ENCODE assay signal across 19 cellular contexts in the genomic region with DNA sequence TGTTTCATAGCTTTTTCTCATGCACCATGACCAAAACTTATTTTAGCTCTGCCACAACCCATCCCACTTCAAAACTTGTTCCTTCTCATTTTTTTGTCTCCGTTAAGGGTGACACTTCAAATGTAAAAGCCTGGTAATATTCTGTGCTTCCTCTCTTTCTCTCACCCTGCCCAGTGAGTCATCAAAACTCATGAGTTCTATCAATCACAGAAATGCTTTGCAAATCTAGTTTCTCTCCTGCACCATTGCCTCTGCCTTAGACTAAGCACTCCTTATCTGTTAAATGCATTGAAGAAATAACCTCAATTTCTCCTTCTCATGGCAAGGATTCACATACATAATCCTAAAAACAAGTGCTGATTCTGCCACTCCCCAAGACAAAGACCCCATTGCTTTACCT.
DNase-seq lines count a peak whose midpoint lies in the region; ATAC-seq and TF ChIP-seq lines count a peak whose summit lies in the region.
"Had no signal": no experiment of that assay in that cellular context is flagged by ENCODE, and none has a peak within 500 bp of the region (broad histone marks: within the 10 kb centered on the region; RNA-seq: fewer than 3 reads in every experiment).

No MANE protein-coding gene starts in this region.

- H3K79me2 ChIP-seq in mammary epithelial cell (ENCODE audit: insufficient read depth, low read length) (no peaks in the 10 kb centered on the region), smooth muscle cell (ENCODE audit: low read depth) (no peaks in the 10 kb centered on the region)

- WGBS in mammary epithelial cell (ENCODE audit: low coverage, missing lambda C conversion rate) = 100% methylated on average over 1 of the region's 1 CpG
- 39% methylated on average over 1 of the region's 1 CpG for WGBS in smooth muscle cell (ENCODE audit: low lambda C conversion rate)

- no peak overlapping the region for H3K27ac Mint-ChIP-seq in MCF 10A (ENCODE audit: low read depth, unreplicated experiment)
- H3K27ac Mint-ChIP-seq: CD8-positive, alpha-beta memory T cell had no signal

- DNase-seq in mammary epithelial cell (peak; percentile 7), MCF 10A (ENCODE audit: unreplicated experiment) (no peak), RKO (ENCODE audit: low spot score) (peak; percentile 9), foreskin keratinocyte (peak in 1 of 2 donors; percentile 54), smooth muscle cell (lab: John Stamatoyannopoulos, UW; ENCODE audit: unreplicated experiment) (no peak), SIG-M5 treated with dmso at 0.1 percent for 504 hours (lab: John Stamatoyannopoulos, UW; ENCODE audit: unreplicated experiment) (no peak), SKM-1 treated with dmso at 0.1 percent for 144 hours (lab: John Stamatoyannopoulos, UW; ENCODE audit: unreplicated experiment) (no peak)
- no peak for DNase-seq in activated T-cell treated with anti-CD3 and anti-CD28 coated beads, Interleukin-2, amount 50 U/mL, for 48 hours
- DNase-seq: CD8-positive, alpha-beta memory T cell; DND-41; GOT3; KBM-7; NCI-H1105; NCI-H187; NCI-H69 had no signal

- in situ Hi-C loops in mammary epithelial cell (cut with MboI; ENCODE audit: low sequenced_read_pairs in 2 of 2) = no loop called here

- no peak overlapping the region for H3K4me3 ChIP-seq in mammary epithelial cell (replicated peaks in 1 of 3; ENCODE audit: insufficient read depth in 1 of 3, low read depth in 2 of 3, low read length in 3 of 3)
- H3K4me3 ChIP-seq in smooth muscle cell = no peak overlapping the region
- H3K4me3 ChIP-seq: A549; BLaER1 treated with 17β-estradiol and CSF1 and Interleukin-3, amounts not matched to agents 10 nM and 100 nM; SK-N-MC had no signal

- CTCF ChIA-PET in mammary epithelial cell (lab: Charles Lee; ENCODE audit: low non-redundant PET) (no interaction called here), MCF 10A (lab: Yijun Ruan, JAX) (interaction anchor here (0.6 to 2.3 kb wide), 4 partner anchors 9 to 517 kb away, joined by 3 to 12 read pairs (median 6); no protein-coding TSS in a partner anchor)

- no peak overlapping the region for H3K4me3 Mint-ChIP-seq in MCF 10A (ENCODE audit: unreplicated experiment)
- H3K4me3 Mint-ChIP-seq: CD8-positive, alpha-beta memory T cell had no signal

- H3K4me1 ChIP-seq in mammary epithelial cell (ENCODE audit: insufficient read depth, low read length) (no peaks in the 10 kb centered on the region), foreskin keratinocyte (peaks cover 37% of the 10 kb centered on the region), smooth muscle cell (ENCODE audit: low read depth) (peaks cover 8% of the 10 kb centered on the region)
- H3K4me1 ChIP-seq: A549 had no signal

- no peaks in the 10 kb centered on the region for H3K9me3 Mint-ChIP-seq in MCF 10A (ENCODE audit: unreplicated experiment)

- intact Hi-C loops in mammary epithelial cell (cut with micrococcal nuclease) (no loop called here), MCF 10A (cut with micrococcal nuclease) (no loop called here)

- peaks cover 14% of the 10 kb centered on the region for H3K4me1 Mint-ChIP-seq in MCF 10A (ENCODE audit: insufficient read depth, unreplicated experiment)
- H3K4me1 Mint-ChIP-seq: CD8-positive, alpha-beta memory T cell had no signal

- H3K27me3 ChIP-seq in mammary epithelial cell (ENCODE audit: insufficient read depth, low read length) = no peaks in the 10 kb centered on the region
- H3K27me3 ChIP-seq in foreskin keratinocyte = no peaks in the 10 kb centered on the region
- H3K27me3 ChIP-seq in smooth muscle cell (ENCODE audit: low read depth) = no peaks in the 10 kb centered on the region
- H3K27me3 ChIP-seq: BLaER1 treated with 17β-estradiol and CSF1 and Interleukin-3, amounts not matched to agents 10 nM and 100 nM had no signal

- no peaks in the 10 kb centered on the region for H3F3A ChIP-seq in smooth muscle cell (ENCODE audit: low read depth)

- peak; percentile 53 for ATAC-seq in foreskin keratinocyte
- ATAC-seq: A549, Right ventricle myocardium inferior had no signal

- no peaks in the 10 kb centered on the region for H4K20me1 ChIP-seq in mammary epithelial cell (ENCODE audit: insufficient read depth, low read length)
- no peaks in the 10 kb centered on the region for H4K20me1 ChIP-seq in smooth muscle cell (ENCODE audit: low read depth)
- H4K20me1 ChIP-seq: BLaER1 treated with 17β-estradiol and CSF1 and Interleukin-3, amounts not matched to agents 10 nM and 100 nM had no signal

- H3K36me3 ChIP-seq in mammary epithelial cell (ENCODE audit: insufficient read depth, low read length) (no peaks in the 10 kb centered on the region), smooth muscle cell (ENCODE audit: low read depth) (no peaks in the 10 kb centered on the region)
- H3K36me3 ChIP-seq: BLaER1 treated with 17β-estradiol and CSF1 and Interleukin-3, amounts not matched to agents 10 nM and 100 nM had no signal

- POLR2A ChIA-PET in MCF 10A (lab: Yijun Ruan, JAX) = no interaction called here

- TF ChIP-seq CTCF in mammary epithelial cell (conservative IDR thresholded peaks at IDR 0.05 in 1 of 2, IDR thresholded peaks at IDR 0.05 in 1 of 2; ENCODE audit: extremely low read depth in 1 of 2, insufficient read depth in 1 of 2, low read depth in 1 of 2, low read length in 2 of 2) = no peak
- TF ChIP-seq CTCF in MCF 10A (IDR thresholded peaks at IDR 0.05; ENCODE audit: unreplicated experiment) = no peak
- TF ChIP-seq CTCF in foreskin keratinocyte (conservative IDR thresholded peaks at IDR 0.05) = no peak
- no peak for TF ChIP-seq CTCF in smooth muscle cell (IDR thresholded peaks at IDR 0.05; ENCODE audit: borderline replicate concordance, insufficient read depth, poor library complexity, severe bottlenecking)

- H2AFZ ChIP-seq in mammary epithelial cell (ENCODE audit: low read depth, low read length) = no peak overlapping the region
- H2AFZ ChIP-seq in smooth muscle cell (ENCODE audit: low read depth) = no peak overlapping the region

- no peak overlapping the region for H3K27ac ChIP-seq in mammary epithelial cell (ENCODE audit: insufficient read depth, low read depth, low read length)
- H3K27ac ChIP-seq in foreskin keratinocyte = no peak overlapping the region
- peak overlapping the region; percentile 80 for H3K27ac ChIP-seq in smooth muscle cell (ENCODE audit: low read depth)
- H3K27ac ChIP-seq: A549, SK-N-MC had no signal

- no peaks in the 10 kb centered on the region for H3K27me3 Mint-ChIP-seq in MCF 10A (ENCODE audit: insufficient read depth, unreplicated experiment)
- H3K27me3 Mint-ChIP-seq: CD8-positive, alpha-beta memory T cell had no signal

- dilution Hi-C loops in mammary epithelial cell (cut with HindIII; ENCODE audit: low sequenced_read_pairs) = no loop called here

- H3K9ac ChIP-seq in mammary epithelial cell (ENCODE audit: insufficient read depth, low read length) (no peak overlapping the region), smooth muscle cell (ENCODE audit: low read depth) (no peak overlapping the region)
- H3K9ac ChIP-seq: BLaER1 treated with 17β-estradiol and CSF1 and Interleukin-3, amounts not matched to agents 10 nM and 100 nM had no signal

- H3K9me3 ChIP-seq in mammary epithelial cell (replicated peaks; ENCODE audit: insufficient read depth, low read length) = no peaks in the 10 kb centered on the region
- H3K9me3 ChIP-seq in smooth muscle cell (replicated peaks; ENCODE audit: low read depth) = no peaks in the 10 kb centered on the region
- H3K9me3 ChIP-seq: A549; BLaER1 treated with 17β-estradiol and CSF1 and Interleukin-3, amounts not matched to agents 10 nM and 100 nM had no signal

- H3K4me2 ChIP-seq in mammary epithelial cell (ENCODE audit: insufficient read depth, low read depth, low read length) = no peak overlapping the region
- peak overlapping the region; percentile 22 for H3K4me2 ChIP-seq in smooth muscle cell
- H3K4me2 ChIP-seq: A549 had no signal

- no peaks in the 10 kb centered on the region for H3K36me3 Mint-ChIP-seq in MCF 10A (ENCODE audit: insufficient read depth, unreplicated experiment)
- H3K36me3 Mint-ChIP-seq: CD8-positive, alpha-beta memory T cell had no signal

- BruUV-seq in mammary epithelial cell (replicated peaks; lab: Mats Ljungman, UMichigan) (no TSS peak), MCF 10A (replicated peaks; lab: Mats Ljungman, UMichigan) (no TSS peak)

Comparison
In these comparisons a context has a peak if more than half of its experiments do, and no peak if none do; other contexts are left out.
1. DNase-seq: peak in mammary epithelial cell (single experiment) and RKO (single experiment); none in MCF 10A (single experiment), smooth muscle cell (single experiment), SIG-M5 treated with dmso at 0.1 percent for 504 hours (single experiment), SKM-1 treated with dmso at 0.1 percent for 144 hours (single experiment) and activated T-cell treated with anti-CD3 and anti-CD28 coated beads, Interleukin-2, amount 50 U/mL, for 48 hours (0 of 2).